ENCODE assay signal across 1 cellular context in the genomic region with DNA sequence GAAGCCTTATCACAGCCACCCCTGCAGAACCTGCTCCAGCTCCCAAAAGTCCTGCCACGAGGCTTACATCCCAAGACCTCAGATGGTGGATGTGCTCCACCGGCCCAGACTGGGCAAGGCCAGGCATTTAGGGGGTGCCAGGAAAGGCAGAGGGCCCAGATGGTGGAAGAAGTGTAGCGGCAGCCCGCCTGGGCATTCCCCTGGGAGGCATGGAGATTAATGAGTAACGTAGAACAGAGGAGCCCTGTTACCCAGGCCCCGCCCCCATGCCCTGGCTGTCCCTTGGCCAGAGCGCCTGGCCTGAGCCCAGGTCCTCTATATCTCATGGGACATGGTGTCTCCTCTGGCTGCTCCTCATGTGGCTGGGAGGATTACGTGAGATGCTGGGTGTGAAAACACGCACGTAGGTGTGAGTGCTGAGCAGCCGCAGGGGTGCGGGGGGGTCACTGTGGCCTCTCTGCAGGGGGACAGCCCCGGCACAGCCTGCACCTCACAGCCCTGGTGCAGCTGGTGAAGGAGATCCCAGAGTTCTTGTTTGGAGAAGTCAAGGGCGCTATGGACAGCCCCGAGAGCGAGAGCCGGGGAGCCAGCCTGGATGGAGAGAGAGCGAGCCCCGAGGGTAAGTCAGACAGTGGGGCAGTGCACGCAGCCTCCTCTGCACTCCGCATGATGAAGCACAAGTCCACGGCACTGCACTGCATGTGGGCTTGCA.
A peak's percentile ranks its signal among the peaks of the same experiment; 100 is the strongest.
TF ChIP-seq lines count a peak whose summit lies in the region.

No MANE protein-coding gene starts in this region.

TF ChIP-seq in K562, 482 proteins besides CTCF, POLR2A, EP300 and RAD21 (continued from another document and continues in another):
- TF ChIP-seq, protein P1, sequence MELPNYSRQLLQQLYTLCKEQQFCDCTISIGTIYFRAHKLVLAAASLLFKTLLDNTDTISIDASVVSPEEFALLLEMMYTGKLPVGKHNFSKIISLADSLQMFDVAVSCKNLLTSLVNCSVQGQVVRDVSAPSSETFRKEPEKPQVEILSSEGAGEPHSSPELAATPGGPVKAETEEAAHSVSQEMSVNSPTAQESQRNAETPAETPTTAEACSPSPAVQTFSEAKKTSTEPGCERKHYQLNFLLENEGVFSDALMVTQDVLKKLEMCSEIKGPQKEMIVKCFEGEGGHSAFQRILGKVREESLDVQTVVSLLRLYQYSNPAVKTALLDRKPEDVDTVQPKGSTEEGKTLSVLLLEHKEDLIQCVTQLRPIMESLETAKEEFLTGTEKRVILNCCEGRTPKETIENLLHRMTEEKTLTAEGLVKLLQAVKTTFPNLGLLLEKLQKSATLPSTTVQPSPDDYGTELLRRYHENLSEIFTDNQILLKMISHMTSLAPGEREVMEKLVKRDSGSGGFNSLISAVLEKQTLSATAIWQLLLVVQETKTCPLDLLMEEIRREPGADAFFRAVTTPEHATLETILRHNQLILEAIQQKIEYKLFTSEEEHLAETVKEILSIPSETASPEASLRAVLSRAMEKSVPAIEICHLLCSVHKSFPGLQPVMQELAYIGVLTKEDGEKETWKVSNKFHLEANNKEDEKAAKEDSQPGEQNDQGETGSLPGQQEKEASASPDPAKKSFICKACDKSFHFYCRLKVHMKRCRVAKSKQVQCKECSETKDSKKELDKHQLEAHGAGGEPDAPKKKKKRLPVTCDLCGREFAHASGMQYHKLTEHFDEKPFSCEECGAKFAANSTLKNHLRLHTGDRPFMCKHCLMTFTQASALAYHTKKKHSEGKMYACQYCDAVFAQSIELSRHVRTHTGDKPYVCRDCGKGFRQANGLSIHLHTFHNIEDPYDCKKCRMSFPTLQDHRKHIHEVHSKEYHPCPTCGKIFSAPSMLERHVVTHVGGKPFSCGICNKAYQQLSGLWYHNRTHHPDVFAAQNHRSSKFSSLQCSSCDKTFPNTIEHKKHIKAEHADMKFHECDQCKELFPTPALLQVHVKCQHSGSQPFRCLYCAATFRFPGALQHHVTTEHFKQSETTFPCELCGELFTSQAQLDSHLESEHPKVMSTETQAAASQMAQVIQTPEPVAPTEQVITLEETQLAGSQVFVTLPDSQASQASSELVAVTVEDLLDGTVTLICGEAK (IDR thresholded peaks at IDR 0.05), result no peak
- TF ChIP-seq, protein P1 (CRISPR knock-in tag; IDR thresholded peaks at IDR 0.05), result peak; percentile 52; the same call in 1 of the 2 replicates
- no peak for TF ChIP-seq SUPT5H (IDR thresholded peaks at IDR 0.05)
- no peak for TF ChIP-seq MXI1 (IDR thresholded peaks at IDR 0.05; ENCODE audit: low read depth, low read length)
- no peak for TF ChIP-seq ZBED1 (IDR thresholded peaks at IDR 0.05)
- no peak for TF ChIP-seq PHF21A (IDR thresholded peaks at IDR 0.05; ENCODE audit: borderline replicate concordance, low read depth)
- TF ChIP-seq ZFPM2 (CRISPR knock-in tag; IDR thresholded peaks at IDR 0.05), result 0 out of 2 replicates have a peak, but pooled peaks have one; percentile 17
- TF ChIP-seq, protein P2, sequence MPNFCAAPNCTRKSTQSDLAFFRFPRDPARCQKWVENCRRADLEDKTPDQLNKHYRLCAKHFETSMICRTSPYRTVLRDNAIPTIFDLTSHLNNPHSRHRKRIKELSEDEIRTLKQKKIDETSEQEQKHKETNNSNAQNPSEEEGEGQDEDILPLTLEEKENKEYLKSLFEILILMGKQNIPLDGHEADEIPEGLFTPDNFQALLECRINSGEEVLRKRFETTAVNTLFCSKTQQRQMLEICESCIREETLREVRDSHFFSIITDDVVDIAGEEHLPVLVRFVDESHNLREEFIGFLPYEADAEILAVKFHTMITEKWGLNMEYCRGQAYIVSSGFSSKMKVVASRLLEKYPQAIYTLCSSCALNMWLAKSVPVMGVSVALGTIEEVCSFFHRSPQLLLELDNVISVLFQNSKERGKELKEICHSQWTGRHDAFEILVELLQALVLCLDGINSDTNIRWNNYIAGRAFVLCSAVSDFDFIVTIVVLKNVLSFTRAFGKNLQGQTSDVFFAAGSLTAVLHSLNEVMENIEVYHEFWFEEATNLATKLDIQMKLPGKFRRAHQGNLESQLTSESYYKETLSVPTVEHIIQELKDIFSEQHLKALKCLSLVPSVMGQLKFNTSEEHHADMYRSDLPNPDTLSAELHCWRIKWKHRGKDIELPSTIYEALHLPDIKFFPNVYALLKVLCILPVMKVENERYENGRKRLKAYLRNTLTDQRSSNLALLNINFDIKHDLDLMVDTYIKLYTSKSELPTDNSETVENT (CRISPR knock-in tag; IDR thresholded peaks at IDR 0.05), result no peak
- TF ChIP-seq JUNB (CRISPR knock-in tag; conservative IDR thresholded peaks at IDR 0.05), result no peak
- TF ChIP-seq, protein P3, sequence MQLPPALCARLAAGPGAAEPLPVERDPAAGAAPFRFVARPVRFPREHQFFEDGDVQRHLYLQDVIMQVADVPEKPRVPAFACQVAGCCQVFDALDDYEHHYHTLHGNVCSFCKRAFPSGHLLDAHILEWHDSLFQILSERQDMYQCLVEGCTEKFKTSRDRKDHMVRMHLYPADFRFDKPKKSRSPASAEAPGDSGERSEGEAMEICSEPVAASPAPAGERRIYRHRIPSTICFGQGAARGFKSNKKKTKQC (CRISPR knock-in tag; IDR thresholded peaks at IDR 0.05), result no peak; the same call in 1 of the 2 replicates
- no peak for TF ChIP-seq ZZZ3 (IDR thresholded peaks at IDR 0.05)
- no peak for TF ChIP-seq SLC30A9 (CRISPR knock-in tag; IDR thresholded peaks at IDR 0.05)
- TF ChIP-seq, protein P4, sequence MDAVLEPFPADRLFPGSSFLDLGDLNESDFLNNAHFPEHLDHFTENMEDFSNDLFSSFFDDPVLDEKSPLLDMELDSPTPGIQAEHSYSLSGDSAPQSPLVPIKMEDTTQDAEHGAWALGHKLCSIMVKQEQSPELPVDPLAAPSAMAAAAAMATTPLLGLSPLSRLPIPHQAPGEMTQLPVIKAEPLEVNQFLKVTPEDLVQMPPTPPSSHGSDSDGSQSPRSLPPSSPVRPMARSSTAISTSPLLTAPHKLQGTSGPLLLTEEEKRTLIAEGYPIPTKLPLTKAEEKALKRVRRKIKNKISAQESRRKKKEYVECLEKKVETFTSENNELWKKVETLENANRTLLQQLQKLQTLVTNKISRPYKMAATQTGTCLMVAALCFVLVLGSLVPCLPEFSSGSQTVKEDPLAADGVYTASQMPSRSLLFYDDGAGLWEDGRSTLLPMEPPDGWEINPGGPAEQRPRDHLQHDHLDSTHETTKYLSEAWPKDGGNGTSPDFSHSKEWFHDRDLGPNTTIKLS (IDR thresholded peaks at IDR 0.05; ENCODE audit: borderline replicate concordance, low read depth), result no peak
- no peak for TF ChIP-seq MAFF (IDR thresholded peaks at IDR 0.05; ENCODE audit: low read length)
- no peak for TF ChIP-seq C11orf30 (IDR thresholded peaks at IDR 0.05; ENCODE audit: low read depth)
- TF ChIP-seq CBX8 (IDR thresholded peaks at IDR 0.05; ENCODE audit: borderline replicate concordance, extremely low read depth, low read depth, low read length, poor library complexity, severe bottlenecking), result no peak
- TF ChIP-seq ZSCAN29 (IDR thresholded peaks at IDR 0.05), result no peak
- TF ChIP-seq, protein P5, sequence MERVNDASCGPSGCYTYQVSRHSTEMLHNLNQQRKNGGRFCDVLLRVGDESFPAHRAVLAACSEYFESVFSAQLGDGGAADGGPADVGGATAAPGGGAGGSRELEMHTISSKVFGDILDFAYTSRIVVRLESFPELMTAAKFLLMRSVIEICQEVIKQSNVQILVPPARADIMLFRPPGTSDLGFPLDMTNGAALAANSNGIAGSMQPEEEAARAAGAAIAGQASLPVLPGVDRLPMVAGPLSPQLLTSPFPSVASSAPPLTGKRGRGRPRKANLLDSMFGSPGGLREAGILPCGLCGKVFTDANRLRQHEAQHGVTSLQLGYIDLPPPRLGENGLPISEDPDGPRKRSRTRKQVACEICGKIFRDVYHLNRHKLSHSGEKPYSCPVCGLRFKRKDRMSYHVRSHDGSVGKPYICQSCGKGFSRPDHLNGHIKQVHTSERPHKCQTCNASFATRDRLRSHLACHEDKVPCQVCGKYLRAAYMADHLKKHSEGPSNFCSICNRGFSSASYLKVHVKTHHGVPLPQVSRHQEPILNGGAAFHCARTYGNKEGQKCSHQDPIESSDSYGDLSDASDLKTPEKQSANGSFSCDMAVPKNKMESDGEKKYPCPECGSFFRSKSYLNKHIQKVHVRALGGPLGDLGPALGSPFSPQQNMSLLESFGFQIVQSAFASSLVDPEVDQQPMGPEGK (CRISPR knock-in tag; IDR thresholded peaks at IDR 0.05; ENCODE audit: borderline replicate concordance), result no peak
- TF ChIP-seq ZNF764 (CRISPR knock-in tag; IDR thresholded peaks at IDR 0.05; ENCODE audit: low read depth), result no peak
- TF ChIP-seq POLR2G (IDR thresholded peaks at IDR 0.05; ENCODE audit: low read depth, low read length), result peak; percentile 28; the same call in 1 of the 2 replicates
- no peak for TF ChIP-seq PTTG1 (tag; IDR thresholded peaks at IDR 0.05; ENCODE audit: low read depth)
- no peak for TF ChIP-seq ZNF408 (CRISPR knock-in tag; IDR thresholded peaks at IDR 0.05; ENCODE audit: low read depth)
- no peak for TF ChIP-seq U2AF2 (optimal IDR thresholded peaks at IDR 0.05; ENCODE audit: low read depth, low read length)
- TF ChIP-seq MECOM (CRISPR knock-in tag; IDR thresholded peaks at IDR 0.05), result no peak
- no peak for TF ChIP-seq ZNF133 (CRISPR knock-in tag; IDR thresholded peaks at IDR 0.05)
- TF ChIP-seq TRIM24 (IDR thresholded peaks at IDR 0.05), result no peak
- no peak for TF ChIP-seq MCM5 (IDR thresholded peaks at IDR 0.05; ENCODE audit: low read depth)
- TF ChIP-seq, protein P6, sequence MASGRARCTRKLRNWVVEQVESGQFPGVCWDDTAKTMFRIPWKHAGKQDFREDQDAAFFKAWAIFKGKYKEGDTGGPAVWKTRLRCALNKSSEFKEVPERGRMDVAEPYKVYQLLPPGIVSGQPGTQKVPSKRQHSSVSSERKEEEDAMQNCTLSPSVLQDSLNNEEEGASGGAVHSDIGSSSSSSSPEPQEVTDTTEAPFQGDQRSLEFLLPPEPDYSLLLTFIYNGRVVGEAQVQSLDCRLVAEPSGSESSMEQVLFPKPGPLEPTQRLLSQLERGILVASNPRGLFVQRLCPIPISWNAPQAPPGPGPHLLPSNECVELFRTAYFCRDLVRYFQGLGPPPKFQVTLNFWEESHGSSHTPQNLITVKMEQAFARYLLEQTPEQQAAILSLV (tag; IDR thresholded peaks at IDR 0.05), result no peak
- no peak for TF ChIP-seq TEAD2 (tag; IDR thresholded peaks at IDR 0.05)
- TF ChIP-seq, protein P7, sequence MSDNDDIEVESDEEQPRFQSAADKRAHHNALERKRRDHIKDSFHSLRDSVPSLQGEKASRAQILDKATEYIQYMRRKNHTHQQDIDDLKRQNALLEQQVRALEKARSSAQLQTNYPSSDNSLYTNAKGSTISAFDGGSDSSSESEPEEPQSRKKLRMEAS (CRISPR knock-in tag; IDR thresholded peaks at IDR 0.05), result no peak
- no peak for TF ChIP-seq TEAD4 (IDR thresholded peaks at IDR 0.05; ENCODE audit: low read length)
- peak; percentile 86 for TF ChIP-seq TEAD4 (CRISPR knock-in tag; IDR thresholded peaks at IDR 0.05; ENCODE audit: borderline replicate concordance)
- TF ChIP-seq, protein P8, sequence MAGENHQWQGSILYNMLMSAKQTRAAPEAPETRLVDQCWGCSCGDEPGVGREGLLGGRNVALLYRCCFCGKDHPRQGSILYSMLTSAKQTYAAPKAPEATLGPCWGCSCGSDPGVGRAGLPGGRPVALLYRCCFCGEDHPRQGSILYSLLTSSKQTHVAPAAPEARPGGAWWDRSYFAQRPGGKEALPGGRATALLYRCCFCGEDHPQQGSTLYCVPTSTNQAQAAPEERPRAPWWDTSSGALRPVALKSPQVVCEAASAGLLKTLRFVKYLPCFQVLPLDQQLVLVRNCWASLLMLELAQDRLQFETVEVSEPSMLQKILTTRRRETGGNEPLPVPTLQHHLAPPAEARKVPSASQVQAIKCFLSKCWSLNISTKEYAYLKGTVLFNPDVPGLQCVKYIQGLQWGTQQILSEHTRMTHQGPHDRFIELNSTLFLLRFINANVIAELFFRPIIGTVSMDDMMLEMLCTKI (IDR thresholded peaks at IDR 0.05; ENCODE audit: partially characterized antibody), result no peak
- TF ChIP-seq SRF (CRISPR knock-in tag; IDR thresholded peaks at IDR 0.05), result no peak
- no peak for TF ChIP-seq BRCA1 (IDR thresholded peaks at IDR 0.05)
- TF ChIP-seq BRCA1 (CRISPR knock-in tag; IDR thresholded peaks at IDR 0.05), result 0 out of 2 replicates have a peak, but pooled peaks have one; percentile 52
- 0 out of 4 replicates have a peak, but pooled peaks of 1 of the 2 experiments have one; percentile 31 for TF ChIP-seq TEAD1 (CRISPR knock-in tag; IDR thresholded peaks at IDR 0.05)
- no peak for TF ChIP-seq KAT8 (IDR thresholded peaks at IDR 0.05; ENCODE audit: low read depth)
- no peak for TF ChIP-seq SMARCA4 (IDR thresholded peaks at IDR 0.05)
- no peak for TF ChIP-seq CBFA2T3 (IDR thresholded peaks at IDR 0.05)
- TF ChIP-seq ADNP (tag; IDR thresholded peaks at IDR 0.05), result no peak
